ENCODE assay signal across 25 cellular contexts in the genomic region with DNA sequence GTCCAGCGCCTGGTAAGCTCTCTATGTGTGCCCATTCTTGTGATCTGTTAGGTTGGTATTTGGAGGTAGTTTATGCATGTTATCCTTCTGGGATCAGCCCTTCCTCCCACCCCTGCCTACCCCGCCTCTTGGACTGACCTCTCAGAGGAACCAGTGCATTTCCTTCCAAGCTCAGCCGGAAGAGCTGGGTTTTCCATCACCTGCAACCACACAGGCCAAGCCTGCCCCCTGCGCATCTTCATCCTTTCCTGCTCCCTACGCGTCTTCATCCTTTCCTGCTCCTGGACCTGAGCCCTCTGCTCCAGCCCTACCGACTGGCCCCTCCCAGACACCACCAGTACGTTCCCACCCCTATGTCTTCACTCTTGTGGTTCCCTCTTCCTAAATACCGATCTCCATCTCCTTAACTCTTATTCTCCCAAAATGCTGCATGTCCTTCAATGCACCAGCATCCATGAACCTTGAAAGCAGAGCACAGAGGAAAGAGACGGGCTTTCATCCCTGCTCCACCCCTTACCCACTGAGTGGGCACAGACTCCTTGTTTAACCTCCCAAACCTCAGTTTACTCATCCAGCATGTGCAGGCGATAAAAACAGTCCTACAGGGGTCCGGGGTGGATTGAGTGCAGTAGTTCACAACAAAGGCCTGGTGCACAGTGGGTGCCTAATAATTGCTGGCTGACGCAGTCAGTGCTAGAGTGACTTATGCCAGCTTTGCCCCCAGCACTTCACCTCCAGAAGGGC.
"Had no signal": no experiment of that assay in that cellular context is flagged by ENCODE, and none has a peak within 500 bp of the region (broad histone marks: within the 10 kb centered on the region; RNA-seq: fewer than 3 reads in every experiment).

No MANE protein-coding gene starts in this region.

- H3K9ac ChIP-seq: neural progenitor cell had no signal

- H3K27ac ChIP-seq: brain microvascular endothelial cell, neural progenitor cell, spleen, thoracic aorta, upper lobe of left lung had no signal

- H3K27me3 ChIP-seq: brain microvascular endothelial cell, neural progenitor cell, upper lobe of left lung had no signal

- H3K4me3 Mint-ChIP-seq: activated CD4-positive, alpha-beta memory T cell treated with anti-CD3 and anti-CD28 coated beads for 36 hours; activated naive CD4-positive, alpha-beta T cell treated with anti-CD3 and anti-CD28 coated beads, Interleukin-2, amount 50 U/mL, for 24 hours; memory B cell; naive B cell; neural progenitor cell had no signal

- H3K27ac Mint-ChIP-seq: activated CD4-positive, alpha-beta memory T cell treated with anti-CD3 and anti-CD28 coated beads for 36 hours; activated naive CD4-positive, alpha-beta T cell treated with anti-CD3 and anti-CD28 coated beads, Interleukin-2, amount 50 U/mL, for 24 hours; memory B cell; neural progenitor cell; progenitor cell of endocrine pancreas had no signal

- H3K36me3 Mint-ChIP-seq: activated CD4-positive, alpha-beta memory T cell treated with anti-CD3 and anti-CD28 coated beads for 36 hours; activated naive CD4-positive, alpha-beta T cell treated with anti-CD3 and anti-CD28 coated beads, Interleukin-2, amount 50 U/mL, for 24 hours; memory B cell; naive B cell; neural progenitor cell had no signal

- H3K9me3 ChIP-seq: mucosa of descending colon, thoracic aorta, upper lobe of left lung had no signal

- H3K4me2 ChIP-seq: neural progenitor cell had no signal

- DNase-seq: activated CD4-positive, alpha-beta memory T cell treated with anti-CD3 and anti-CD28 coated beads for 36 hours; activated CD4-positive, alpha-beta T cell treated with anti-CD3 and anti-CD28 coated beads for 48 hours; activated gamma-delta T cell; activated T-cell treated with anti-CD3 and anti-CD28 coated beads for 4 hours; brain microvascular endothelial cell; caudate nucleus; dermis blood vessel endothelial cell; effector CD8-positive, alpha-beta T cell; foreskin melanocyte; glutamatergic neuron; hippocampal formation; mucosa of descending colon; naive B cell; retina; spleen; stimulated activated CD4-positive, alpha-beta T cell treated with anti-CD3 and anti-CD28 coated beads, Interleukin-4, amount 100 ng/mL, for 1 hour; stimulated activated naive CD4-positive, alpha-beta T cell treated with Interleukin-2 at 50 U/mL for 16 hours; SW 1271; T-helper 2 cell; upper lobe of left lung had no signal

- H3K36me3 ChIP-seq: brain microvascular endothelial cell, neural progenitor cell, spleen, thoracic aorta, upper lobe of left lung had no signal

- H3K4me1 ChIP-seq: neural progenitor cell, upper lobe of left lung had no signal

- H3K4me3 ChIP-seq: mucosa of descending colon, neural progenitor cell, spleen, thoracic aorta, upper lobe of left lung had no signal

- H3K9me3 Mint-ChIP-seq: activated naive CD4-positive, alpha-beta T cell treated with anti-CD3 and anti-CD28 coated beads, Interleukin-2, amount 50 U/mL, for 24 hours had no signal

- H3K4me1 Mint-ChIP-seq: activated naive CD4-positive, alpha-beta T cell treated with anti-CD3 and anti-CD28 coated beads, Interleukin-2, amount 50 U/mL, for 24 hours; memory B cell; neural progenitor cell had no signal
